ENCODE assay signal across 17 cellular contexts in genomic region chr19:49688531-49689132, GRCh38. TPM values are rescaled to one million over a fixed set of nuclear protein-coding genes. Genes with fewer than 3 reads are reported as not detected.
A peak's percentile ranks its signal among the peaks of the same experiment; 100 is the strongest.
DNase-seq lines count a peak whose midpoint lies in the region; ATAC-seq and TF ChIP-seq lines count a peak whose summit lies in the region.
"Had no signal": no experiment of that assay in that cellular context is flagged by ENCODE, and none has a peak within 500 bp of the region (broad histone marks: within the 10 kb centered on the region; RNA-seq: fewer than 3 reads in every experiment).

No MANE protein-coding gene starts in this region.

- 66% methylated on average over 12 of the region's 12 CpGs for WGBS in right cardiac atrium

- TF ChIP-seq CTCF in right atrium auricular region (IDR thresholded peaks at IDR 0.05) (no peak), lower lobe of right lung (IDR thresholded peaks at IDR 0.05) (no peak)

- H3K27me3 ChIP-seq in right cardiac atrium (ENCODE audit: control insufficient read depth, insufficient read depth) (no peaks in the 10 kb centered on the region), right atrium auricular region (no peaks in the 10 kb centered on the region), lower lobe of right lung (ENCODE audit: low read depth) (peaks cover 26% of the 10 kb centered on the region)
- H3K27me3 ChIP-seq: ascending aorta had no signal

- DNase-seq in right cardiac atrium (peak in 2 of 3 donors; percentile 37 to 40), right atrium auricular region (ENCODE audit: low spot score) (no peak), lower lobe of right lung (no peak), NCI-H446 (lab: John Stamatoyannopoulos, UW) (no peak)
- DNase-seq: activated CD4-positive, CD25-positive, alpha-beta regulatory T cell; activated T-cell treated with anti-CD3 and anti-CD28 coated beads for 4 hours; BE2C; GM23248; NCI-H1930; NK-92 treated with Interleukin-12 subunit alpha and Interleukin-12 subunit beta, amount 100 ng/mL, for 24 hours; retina; stimulated activated naive CD4-positive, alpha-beta T cell treated with Interleukin-2 at 50 U/mL for 16 hours had no signal

- H3K9me3 ChIP-seq in right cardiac atrium (ENCODE audit: control insufficient read depth, low read length) (no peaks in the 10 kb centered on the region), right atrium auricular region (no peaks in the 10 kb centered on the region), lower lobe of right lung (no peaks in the 10 kb centered on the region)
- H3K9me3 ChIP-seq: ascending aorta, BE2C had no signal

- H3K36me3 ChIP-seq in right atrium auricular region (peaks cover 34% of the 10 kb centered on the region), lower lobe of right lung (peaks cover 46% of the 10 kb centered on the region)

- ATAC-seq in right cardiac atrium, result no peak
- ATAC-seq in lower lobe of right lung, result no peak
- no peak for ATAC-seq in GM18511 (IDR thresholded peaks at IDR 0.05; ENCODE audit: unreplicated experiment)
- no peak for ATAC-seq in HG03432 (IDR thresholded peaks at IDR 0.05; ENCODE audit: unreplicated experiment)
- ATAC-seq in HG03280 (IDR thresholded peaks at IDR 0.05; ENCODE audit: unreplicated experiment), result no peak

- H3K4me1 ChIP-seq in right cardiac atrium (ENCODE audit: control insufficient read depth, insufficient read depth, low read length) (no peaks in the 10 kb centered on the region), right atrium auricular region (peaks cover 0 to 64% of the 10 kb centered on the region in 2 donors), lower lobe of right lung (peaks cover 28% of the 10 kb centered on the region)

- intact Hi-C loops in right cardiac atrium (cut with DNase I), result loop anchor here in 2 of 4 donors (10.0 kb wide), 2 partner anchors 76 to 166 kb away; partner anchors contain the start of genes AP2A1 (in 1 of the 2), PTOV1 (in 1 of the 2) and TSKS (in 1 of the 2)
- intact Hi-C loops in lower lobe of right lung (cut with DNase I), result no loop called here

- H3K27ac ChIP-seq in right cardiac atrium (ENCODE audit: low read length) (peak overlapping the region; percentile 29), right atrium auricular region (no peak overlapping the region), angular gyrus (ENCODE audit: low read depth, low read length) (peak overlapping the region; percentile 88), lower lobe of right lung (peak overlapping the region; percentile 61)
- H3K27ac ChIP-seq: ascending aorta, GM23248 had no signal

- no peak overlapping the region for H3K4me3 ChIP-seq in right cardiac atrium (ENCODE audit: low read length)
- H3K4me3 ChIP-seq in right atrium auricular region, result peak overlapping the region in 1 of 2 donors; percentile 51
- H3K4me3 ChIP-seq in lower lobe of right lung, result peak overlapping the region; percentile 63

RNA-seq across cellular contexts. Expression of gene ADM5, which starts 0.8 kb away (rescaled TPM):
- total RNA-seq in right cardiac atrium (under 1 TPM; 0.28 to 0.82 (median 0.44) TPM), right atrium auricular region (under 1 TPM in 1 of 2 donors, not detected in 1; 0.43 TPM), lower lobe of right lung (2.1 TPM)
- 0.52 TPM for polyA plus RNA-seq in right cardiac atrium
- total RNA-seq: GM23248 had no signal

RNA-seq across cellular contexts. Expression of gene CPT1C, which starts 2.3 kb away (rescaled TPM):
- total RNA-seq in right cardiac atrium, result 1 to 10 TPM; 4.8 to 8.5 (median 5.7) TPM
- polyA plus RNA-seq in right cardiac atrium, result 4.5 TPM
- total RNA-seq in right atrium auricular region, result 1 to 10 TPM; 1.2 to 2.8 TPM
- total RNA-seq in lower lobe of right lung, result 3.8 TPM

RNA-seq across cellular contexts. Expression of gene PRMT1, which starts 11.6 kb away (rescaled TPM):
- total RNA-seq in right cardiac atrium, result 100 to 1,000 TPM; 117 to 131 (median 125) TPM
- polyA plus RNA-seq in right cardiac atrium, result 154 TPM
- total RNA-seq in right atrium auricular region, result 100 to 1,000 TPM; 187 to 192 TPM
- 88.3 TPM for total RNA-seq in lower lobe of right lung

RNA-seq across cellular contexts. Expression of gene BCL2L12, which starts 22.9 kb away (rescaled TPM):
- 10 to 100 TPM in 3 of 4 donors, 1 to 10 TPM in 1; 8.6 to 14.0 (median 12.4) TPM for total RNA-seq in right cardiac atrium
- polyA plus RNA-seq in right cardiac atrium, result 15.1 TPM
- total RNA-seq in right atrium auricular region, result 1 to 10 TPM; 5.7 to 6.5 TPM
- 17.0 TPM for total RNA-seq in lower lobe of right lung

RNA-seq across cellular contexts. Expression of gene IRF3, which starts 23.0 kb away (rescaled TPM):
- total RNA-seq in right cardiac atrium (10 to 100 TPM; 34.1 to 58.0 (median 40.7) TPM), right atrium auricular region (10 to 100 TPM; 33.2 to 34.0 TPM), lower lobe of right lung (99.8 TPM)
- polyA plus RNA-seq in right cardiac atrium, result 39.6 TPM

Comparison
In these comparisons a context has a peak if more than half of its experiments do, and no peak if none do; other contexts are left out.
1. DNase-seq: peak in right cardiac atrium (2 of 3); none in right atrium auricular region (single experiment), lower lobe of right lung (single experiment) and NCI-H446 (0 of 2).
2. H3K27ac ChIP-seq: peak in right cardiac atrium (single experiment), angular gyrus (single experiment) and lower lobe of right lung (single experiment); none in right atrium auricular region (0 of 2).